28 cellular contexts compared by ENCODE assay signal in the genomic region with DNA sequence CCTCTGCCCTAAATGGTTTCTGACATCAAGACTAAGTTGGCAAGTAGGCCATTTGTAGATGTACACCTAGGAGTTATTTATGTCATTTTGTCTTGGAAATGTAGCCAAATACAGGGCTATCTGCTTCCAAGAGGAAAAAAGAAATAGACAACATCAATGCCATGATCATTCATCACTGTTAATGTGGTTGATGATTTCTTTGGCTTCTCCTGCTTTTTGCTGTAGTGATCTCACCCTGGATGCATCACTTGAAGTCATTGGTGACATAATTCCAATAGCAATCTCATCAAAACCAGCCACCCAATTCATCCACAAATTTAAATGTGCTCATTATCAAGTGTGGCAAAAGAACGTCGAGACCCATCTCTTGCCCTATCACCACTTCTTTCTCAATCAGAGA.
"Had no signal": no experiment of that assay in that cellular context is flagged by ENCODE, and none has a peak within 500 bp of the region (broad histone marks: within the 10 kb centered on the region; RNA-seq: fewer than 3 reads in every experiment).

No MANE protein-coding gene starts in this region.

- H3K9me3 Mint-ChIP-seq: nephron, neural crest cell had no signal

- H3K27me3 ChIP-seq: left lung, pancreas, spleen, suprapubic skin, tibial artery, upper lobe of right lung had no signal

- ATAC-seq: left colon; left lung; lower lobe of right lung; naive thymus-derived CD8-positive, alpha-beta T cell; pancreas; right cardiac atrium; sciatic nerve; stimulated activated effector memory CD8-positive, alpha-beta T cell treated with anti-CD3 and anti-CD28 coated beads, Interleukin-12 subunit alpha, Interleukin-12 subunit beta, amount 100 ng/mL, for 72 hours; upper lobe of right lung had no signal

- H3K36me3 Mint-ChIP-seq: stimulated activated effector memory CD8-positive, alpha-beta T cell treated with anti-CD3 and anti-CD28 coated beads, Interleukin-12 subunit alpha, Interleukin-12 subunit beta, amount 100 ng/mL, for 72 hours had no signal

- H3K4me3 Mint-ChIP-seq: naive thymus-derived CD8-positive, alpha-beta T cell; nephron; neural crest cell; stimulated activated effector memory CD8-positive, alpha-beta T cell treated with anti-CD3 and anti-CD28 coated beads, Interleukin-12 subunit alpha, Interleukin-12 subunit beta, amount 100 ng/mL, for 72 hours; stimulated activated naive CD8-positive, alpha-beta T cell treated with anti-CD3 and anti-CD28 coated beads, Interleukin-15, Interleukin-2, amounts not matched to agents 100 ng/mL and 50 ng/mL, for 24 hours had no signal

- H3K4me1 ChIP-seq: left lung, lower lobe of right lung, pancreas, prostate gland, spleen, suprapubic skin, tibial artery, upper lobe of right lung had no signal

- H3K27ac Mint-ChIP-seq: naive thymus-derived CD8-positive, alpha-beta T cell; nephron; stimulated activated effector memory CD8-positive, alpha-beta T cell treated with anti-CD3 and anti-CD28 coated beads, Interleukin-12 subunit alpha, Interleukin-12 subunit beta, amount 100 ng/mL, for 72 hours; stimulated activated naive CD8-positive, alpha-beta T cell treated with anti-CD3 and anti-CD28 coated beads, Interleukin-15, Interleukin-2, amounts not matched to agents 100 ng/mL and 50 ng/mL, for 24 hours had no signal

- DNase-seq: hippocampal formation; kidney glomerular epithelial cell; left colon; left lung; lower lobe of right lung; mammary epithelial cell; mesenchymal stem cell; naive thymus-derived CD8-positive, alpha-beta T cell; nucleus accumbens; pancreas; posterior cingulate gyrus; retina; right cardiac atrium; small intestine; spleen; stimulated activated CD4-positive, alpha-beta T cell treated with anti-CD3 and anti-CD28 coated beads, Interleukin-4, amount 100 ng/mL, for 24 hours; stimulated activated naive CD4-positive, alpha-beta T cell; tibial artery; trophoblast cell; upper lobe of right lung had no signal

- H3K27ac ChIP-seq: left lung, lower lobe of right lung, pancreas, prostate gland, spleen, suprapubic skin, thoracic aorta, tibial artery, upper lobe of right lung had no signal

- H3K4me1 Mint-ChIP-seq: naive thymus-derived CD8-positive, alpha-beta T cell; stimulated activated effector memory CD8-positive, alpha-beta T cell treated with anti-CD3 and anti-CD28 coated beads, Interleukin-12 subunit alpha, Interleukin-12 subunit beta, amount 100 ng/mL, for 72 hours had no signal

- H3K4me3 ChIP-seq: left lung, lower lobe of right lung, pancreas, prostate gland, spleen, suprapubic skin, thoracic aorta, tibial artery, upper lobe of right lung had no signal

- H3K9me3 ChIP-seq: lower lobe of right lung, pancreas, prostate gland, suprapubic skin, thoracic aorta, tibial artery, upper lobe of right lung had no signal

- H3K36me3 ChIP-seq: left lung, lower lobe of right lung, pancreas, prostate gland, spleen, suprapubic skin, thoracic aorta, tibial artery, upper lobe of right lung had no signal
